ENCODE assay signal across 8 cellular contexts in the genomic region with DNA sequence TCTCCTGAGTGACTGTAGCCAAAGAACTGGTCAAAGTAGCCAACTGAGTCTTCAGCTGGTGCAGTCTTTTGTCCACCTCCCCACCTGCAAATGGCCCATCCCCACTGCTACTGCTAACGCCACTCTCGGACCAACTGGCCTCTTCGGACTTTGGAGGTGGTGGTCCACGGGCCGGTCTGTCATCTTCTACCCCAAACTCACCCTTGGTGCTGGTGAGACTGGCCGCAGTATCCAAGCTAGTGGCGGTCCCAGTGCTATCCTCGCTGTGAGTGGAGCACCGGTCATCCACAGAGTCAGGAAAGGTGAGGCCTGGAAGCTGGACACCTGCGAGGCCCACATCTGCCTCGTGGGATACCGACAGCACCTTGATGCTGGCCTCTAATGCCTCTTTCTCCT. TPM values are rescaled to one million over a fixed set of nuclear protein-coding genes. Genes with fewer than 3 reads are reported as not detected.
A peak's percentile ranks its signal among the peaks of the same experiment; 100 is the strongest.
DNase-seq lines count a peak whose midpoint lies in the region; ATAC-seq and TF ChIP-seq lines count a peak whose summit lies in the region.

No MANE protein-coding gene starts in this region.

- peaks cover 29% of the 10 kb centered on the region for H3K79me2 ChIP-seq in GM23338 (replicated peaks; ENCODE audit: insufficient read depth)

- peaks cover 7% of the 10 kb centered on the region; the same call in 1 of the 2 replicates for H3K36me3 ChIP-seq in GM23338 (ENCODE audit: insufficient read depth)

- DNase-seq in GM23338 (ENCODE audit: low spot score) = no peak
- no peak for DNase-seq in foreskin keratinocyte
- DNase-seq in skeletal muscle cell (ENCODE audit: low read depth) = no peak
- no peak for DNase-seq in NCI-H1092 (lab: John Stamatoyannopoulos, UW)
- no peak for DNase-seq in SK-N-DZ (ENCODE audit: low spot score)

- H3K9me3 Mint-ChIP-seq in GM23338 = no peaks in the 10 kb centered on the region; the same call in 2 of the 3 replicates

- H3K27me3 ChIP-seq in GM23338 (ENCODE audit: insufficient read depth) = peaks cover 24% of the 10 kb centered on the region
- no peaks in the 10 kb centered on the region for H3K27me3 ChIP-seq in foreskin keratinocyte

- peak overlapping the region; percentile 80 for H2AFZ ChIP-seq in GM23338

- peak overlapping the region; percentile 93 for H3K4me3 Mint-ChIP-seq in GM23338

- H3K36me3 Mint-ChIP-seq in GM23338 (ENCODE audit: low read depth) = peaks cover 24% of the 10 kb centered on the region

- peaks cover 8% of the 10 kb centered on the region for H3F3A ChIP-seq in GM23338 (replicated peaks; ENCODE audit: low read depth)

- H3K4me1 Mint-ChIP-seq in GM23338 = peaks cover 22% of the 10 kb centered on the region

- H3K4me2 ChIP-seq in GM23338 = peak overlapping the region; percentile 99

- peaks cover 27% of the 10 kb centered on the region for H3K4me1 ChIP-seq in GM23338 (ENCODE audit: insufficient read depth)
- H3K4me1 ChIP-seq in foreskin keratinocyte = no peaks in the 10 kb centered on the region

- H3K27me3 Mint-ChIP-seq in GM23338 (ENCODE audit: insufficient read depth, low read depth, poor library complexity) = peaks cover 27% of the 10 kb centered on the region

- TF ChIP-seq CTCF in GM23338 (conservative IDR thresholded peaks at IDR 0.05; ENCODE audit: low read depth in 2 of 2) = no peak
- no peak for TF ChIP-seq CTCF in VCaP (conservative IDR thresholded peaks at IDR 0.05)
- TF ChIP-seq CTCF in foreskin keratinocyte (conservative IDR thresholded peaks at IDR 0.05) = no peak

- peaks cover 29% of the 10 kb centered on the region for H4K20me1 ChIP-seq in GM23338 (replicated peaks; ENCODE audit: insufficient read depth)

- H3K4me3 ChIP-seq in GM23338 = peak overlapping the region; percentile 92
- H3K4me3 ChIP-seq in skeletal muscle cell (ENCODE audit: low read depth, low read length) = peak overlapping the region; percentile 94

- no peaks in the 10 kb centered on the region for H3K9me2 ChIP-seq in GM23338 (ENCODE audit: insufficient read depth)

- no peak overlapping the region; the same call in 1 of the 2 replicates for H3K27ac Mint-ChIP-seq in GM23338

- ATAC-seq in GM23338 (no peak), foreskin keratinocyte (peak; percentile 0), GM21619 (IDR thresholded peaks at IDR 0.05; ENCODE audit: unreplicated experiment) (no peak), GM18511 (IDR thresholded peaks at IDR 0.05; ENCODE audit: unreplicated experiment) (no peak)

- H3K27ac ChIP-seq in GM23338 (ENCODE audit: low read depth) (no peak overlapping the region), VCaP (peak overlapping the region; percentile 85), foreskin keratinocyte (peak overlapping the region; percentile 62)

TF ChIP-seq in GM23338, 12 proteins besides CTCF, POLR2A, EP300 and RAD21:
- no peak for TF ChIP-seq NANOG (IDR thresholded peaks at IDR 0.05; ENCODE audit: borderline replicate concordance)
- no peak for TF ChIP-seq ZNF114 (CRISPR knock-in tag; IDR thresholded peaks at IDR 0.05)

RNA-seq across cellular contexts. Expression of gene GCC1, which starts 0.8 kb away (rescaled TPM):
- 17.6 and 21.1 TPM in 2 replicates for total RNA-seq in GM23338 (2014; rRNA removed; shearing (Covaris generic))
- polyA plus RNA-seq in GM23338 (2016; fragmentation: Nextera tagmentation; extraction: Ambion mirVana) (2.4 and 3.2 TPM in 2 replicates), foreskin keratinocyte (8.1 and 8.5 TPM in 2 replicates)
- 19.6 and 21.8 TPM in 2 replicates for total RNA-seq in foreskin keratinocyte
- polyA plus RNA-seq in SK-N-DZ (2014; cell fraction: cytosol; rRNA removed) = 8.1 and 8.5 TPM in 2 replicates
- polyA plus RNA-seq in SK-N-DZ (2014; cell fraction: nucleus; rRNA removed) = 5.4 and 6.6 TPM in 2 replicates

RNA-seq across cellular contexts. Expression of gene ARF5, which starts 3.6 kb away (rescaled TPM):
- total RNA-seq in GM23338 (2014; rRNA removed; shearing (Covaris generic)) = 196 TPM in 2 replicates
- polyA plus RNA-seq in GM23338 (2016; fragmentation: Nextera tagmentation; extraction: Ambion mirVana) (201 and 206 TPM in 2 replicates), foreskin keratinocyte (318 and 322 TPM in 2 replicates)
- 159 and 166 TPM in 2 replicates for total RNA-seq in foreskin keratinocyte
- polyA plus RNA-seq in SK-N-DZ (2014; cell fraction: cytosol; rRNA removed) = 404 and 543 TPM in 2 replicates
- 280 and 367 TPM in 2 replicates for polyA plus RNA-seq in SK-N-DZ (2014; cell fraction: nucleus; rRNA removed)

RNA-seq across cellular contexts. Expression of gene FSCN3, which starts 8.9 kb away (rescaled TPM):
- 0.31 and 3.5 TPM in 2 replicates for total RNA-seq in GM23338 (2014; rRNA removed; shearing (Covaris generic))
- 0.87 TPM in 1 of 2 replicates, not detected in the other for polyA plus RNA-seq in GM23338 (2016; fragmentation: Nextera tagmentation; extraction: Ambion mirVana)
- 0.32 and 0.75 TPM in 2 replicates for total RNA-seq in foreskin keratinocyte
- polyA plus RNA-seq in foreskin keratinocyte = 0.20 and 0.35 TPM in 2 replicates
- polyA plus RNA-seq in SK-N-DZ (2014; cell fraction: cytosol; rRNA removed) = 0.73 and 2.5 TPM in 2 replicates
- 1.5 and 3.9 TPM in 2 replicates for polyA plus RNA-seq in SK-N-DZ (2014; cell fraction: nucleus; rRNA removed)

RNA-seq across cellular contexts. Expression of gene PAX4, which starts 33.3 kb away (rescaled TPM):
- total RNA-seq in GM23338 (2014; rRNA removed; shearing (Covaris generic)) = not detected in 2 replicates
- not detected in 2 replicates for polyA plus RNA-seq in GM23338 (2016; fragmentation: Nextera tagmentation; extraction: Ambion mirVana)
- total RNA-seq in foreskin keratinocyte = not detected in 2 replicates
- not detected in 2 replicates for polyA plus RNA-seq in foreskin keratinocyte
- 2.6 and 4.1 TPM in 2 replicates for polyA plus RNA-seq in SK-N-DZ (2014; cell fraction: cytosol; rRNA removed)
- polyA plus RNA-seq in SK-N-DZ (2014; cell fraction: nucleus; rRNA removed) = 3.5 and 9.6 TPM in 2 replicates
